In genomic region chr6:10745116-10745515, GRCh38 we compare ENCODE assay signal across 20 cellular contexts. TPM values are rescaled to one million over a fixed set of nuclear protein-coding genes. Genes with fewer than 3 reads are reported as not detected.
A peak's percentile ranks its signal among the peaks of the same experiment; 100 is the strongest.
DNase-seq lines count a peak whose midpoint lies in the region; ATAC-seq and TF ChIP-seq lines count a peak whose summit lies in the region.
"Had no signal": no experiment of that assay in that cellular context is flagged by ENCODE, and none has a peak within 500 bp of the region (broad histone marks: within the 10 kb centered on the region; RNA-seq: fewer than 3 reads in every experiment).

No MANE protein-coding gene starts in this region.

- TF ChIP-seq EP300 in neural cell (conservative IDR thresholded peaks at IDR 0.05; ENCODE audit: poor library complexity, severe bottlenecking): no peak

- H3K79me2 ChIP-seq in neural cell (replicated peaks; ENCODE audit: insufficient read depth, low read length): peaks cover 19% of the 10 kb centered on the region

- H3K4me3 Mint-ChIP-seq in activated CD8-positive, alpha-beta memory T cell treated with anti-CD3 and anti-CD28 coated beads, Interleukin-2, amount 10 ng/mL, durations not matched to agents 7 days and 5 days: no peak overlapping the region
- peak overlapping the region in 4 of 8 donors; percentile 14 to 54 (median 38) for H3K4me3 Mint-ChIP-seq in CD4-positive, alpha-beta memory T cell
- no peak overlapping the region for H3K4me3 Mint-ChIP-seq in WTC11

- H3K9me3 Mint-ChIP-seq in activated CD8-positive, alpha-beta memory T cell treated with anti-CD3 and anti-CD28 coated beads, Interleukin-2, amount 10 ng/mL, durations not matched to agents 7 days and 5 days (ENCODE audit: low read depth): no peaks in the 10 kb centered on the region
- peaks cover 0 to 1% (median 0%) of the 10 kb centered on the region in 8 donors for H3K9me3 Mint-ChIP-seq in CD4-positive, alpha-beta memory T cell
- H3K9me3 Mint-ChIP-seq in WTC11: peaks cover 8% of the 10 kb centered on the region
- H3K9me3 Mint-ChIP-seq: CD8-positive, alpha-beta T cell had no signal

- TF ChIP-seq RAD21 in neural cell (conservative IDR thresholded peaks at IDR 0.05): no peak

- H3K9me2 ChIP-seq in neural cell (ENCODE audit: insufficient read depth, low read length): no peaks in the 10 kb centered on the region

- no peaks in the 10 kb centered on the region for H3K27me3 ChIP-seq in CD4-positive, alpha-beta memory T cell (ENCODE audit: insufficient read depth, low read length)
- H3K27me3 ChIP-seq in neural cell (ENCODE audit: insufficient read depth, low read depth, low read length): no peaks in the 10 kb centered on the region
- H3K27me3 ChIP-seq: BE2C had no signal

- no peak for ATAC-seq in activated CD8-positive, alpha-beta memory T cell treated with anti-CD3 and anti-CD28 coated beads, Interleukin-2, amount 10 ng/mL, durations not matched to agents 7 days and 5 days
- ATAC-seq in WTC11: no peak
- ATAC-seq: CD8-positive, alpha-beta T cell had no signal

- no peaks in the 10 kb centered on the region for H3K27me3 Mint-ChIP-seq in activated CD8-positive, alpha-beta memory T cell treated with anti-CD3 and anti-CD28 coated beads, Interleukin-2, amount 10 ng/mL, durations not matched to agents 7 days and 5 days
- no peaks in the 10 kb centered on the region for H3K27me3 Mint-ChIP-seq in CD4-positive, alpha-beta memory T cell
- no peaks in the 10 kb centered on the region for H3K27me3 Mint-ChIP-seq in WTC11 (ENCODE audit: low read depth)

- no peaks in the 10 kb centered on the region for H3K36me3 ChIP-seq in CD4-positive, alpha-beta memory T cell (ENCODE audit: insufficient read depth, low read length)
- no peaks in the 10 kb centered on the region for H3K36me3 ChIP-seq in neural cell (ENCODE audit: insufficient read depth, low read length)
- H3K36me3 ChIP-seq: BE2C had no signal

- no peaks in the 10 kb centered on the region for H3F3A ChIP-seq in neural cell (ENCODE audit: insufficient read depth, low read length, poor library complexity, severe bottlenecking)

- peak overlapping the region; percentile 37 for H2AFZ ChIP-seq in neural cell (ENCODE audit: low read depth, low read length)

- H4K20me1 ChIP-seq in neural cell (ENCODE audit: insufficient read depth): no peaks in the 10 kb centered on the region

- H3K4me2 ChIP-seq in neural cell (ENCODE audit: low read length): no peak overlapping the region

- TF ChIP-seq CTCF in WTC11 (IDR thresholded peaks at IDR 0.05) (no peak), neural cell (IDR thresholded peaks at IDR 0.05; ENCODE audit: poor library complexity, severe bottlenecking) (no peak)

- POLR2A ChIA-PET in CD4-positive, alpha-beta memory T cell (lab: Charles Lee; ENCODE audit: partially characterized antibody): no interaction called here
- POLR2A ChIA-PET in WTC11 (lab: Charles Lee): no interaction called here

- DNase-seq in activated CD8-positive, alpha-beta memory T cell treated with anti-CD3 and anti-CD28 coated beads, Interleukin-2, amount 10 ng/mL, durations not matched to agents 7 days and 5 days: no peak
- DNase-seq in activated CD8-positive, alpha-beta memory T cell treated with anti-CD3 and anti-CD28 coated beads, Interleukin-2, amount 50 U/mL, for 48 hours: no peak
- DNase-seq in CD4-positive, alpha-beta memory T cell: no peak
- DNase-seq in WTC11 (ENCODE audit: low spot score) (no peak), amniotic stem cell (lab: John Stamatoyannopoulos, UW) (no peak), NCI-H187 (lab: John Stamatoyannopoulos, UW) (no peak), NCI-H187 treated with DMSO at 0.1 percent for 48 hours (lab: John Stamatoyannopoulos, UW) (no peak)
- DNase-seq: BE2C; CD8-positive, alpha-beta T cell; DMS53; GOT3; MM.1S; NCI-H1092; NCI-H1436 treated with DMSO at 0.1 percent for 48 hours; NCI-H2081 treated with DMSO at 0.1 percent for 48 hours; NCI-H446 treated with DMSO at 0.1 percent for 48 hours; NCI-H748 treated with DMSO at 0.1 percent for 48 hours; SHP77 had no signal

- H3K4me1 Mint-ChIP-seq in activated CD8-positive, alpha-beta memory T cell treated with anti-CD3 and anti-CD28 coated beads, Interleukin-2, amount 10 ng/mL, durations not matched to agents 7 days and 5 days: peaks cover 31% of the 10 kb centered on the region
- H3K4me1 Mint-ChIP-seq in CD4-positive, alpha-beta memory T cell: peaks cover 17 to 57% (median 34%) of the 10 kb centered on the region in 4 donors
- H3K4me1 Mint-ChIP-seq in WTC11: peaks cover 41% of the 10 kb centered on the region

- intact Hi-C loops in CD4-positive, alpha-beta memory T cell (cut with micrococcal nuclease): loop anchor here (5.0 kb wide), 1 partner anchor 792 kb away; the partner anchor contains the start of gene TMEM170B

- peaks cover 7% of the 10 kb centered on the region for H3K36me3 Mint-ChIP-seq in activated CD8-positive, alpha-beta memory T cell treated with anti-CD3 and anti-CD28 coated beads, Interleukin-2, amount 10 ng/mL, durations not matched to agents 7 days and 5 days
- peaks cover 4 to 17% of the 10 kb centered on the region in 2 donors for H3K36me3 Mint-ChIP-seq in CD4-positive, alpha-beta memory T cell
- peaks cover 16% of the 10 kb centered on the region for H3K36me3 Mint-ChIP-seq in WTC11

- peaks cover 31% of the 10 kb centered on the region for H3K4me1 ChIP-seq in CD4-positive, alpha-beta memory T cell (ENCODE audit: insufficient read depth, low read length)

- no peak overlapping the region for H3K9ac ChIP-seq in neural cell (ENCODE audit: low read length)

- H3K27ac Mint-ChIP-seq in activated CD8-positive, alpha-beta memory T cell treated with anti-CD3 and anti-CD28 coated beads, Interleukin-2, amount 10 ng/mL, durations not matched to agents 7 days and 5 days: peak overlapping the region; percentile 20
- H3K27ac Mint-ChIP-seq in CD4-positive, alpha-beta memory T cell: peak overlapping the region in 5 of 7 donors; percentile 2 to 96 (median 25)
- H3K27ac Mint-ChIP-seq in WTC11: peak overlapping the region; percentile 93
- H3K27ac Mint-ChIP-seq: CD8-positive, alpha-beta T cell had no signal

- H3K9me3 ChIP-seq in CD4-positive, alpha-beta memory T cell (ENCODE audit: control insufficient read depth in 1 of 2, low read length in 2 of 2): no peaks in the 10 kb centered on the region
- no peaks in the 10 kb centered on the region for H3K9me3 ChIP-seq in neural cell (ENCODE audit: low read length)
- H3K9me3 ChIP-seq: BE2C had no signal

- no peak overlapping the region for H3K27ac ChIP-seq in CD4-positive, alpha-beta memory T cell (ENCODE audit: low read depth, low read length)
- no peak overlapping the region for H3K27ac ChIP-seq in neural cell (ENCODE audit: low read length)

- CTCF ChIA-PET in activated CD8-positive, alpha-beta memory T cell treated with anti-CD3 and anti-CD28 coated beads, Interleukin-2, amount 10 ng/mL, durations not matched to agents 7 days and 5 days (lab: Charles Lee): no interaction called here
- CTCF ChIA-PET in CD4-positive, alpha-beta memory T cell (lab: Charles Lee; ENCODE audit: partially characterized antibody): no interaction called here
- CTCF ChIA-PET in WTC11 (lab: Charles Lee): no interaction called here

- no peak overlapping the region for H3K4me3 ChIP-seq in CD4-positive, alpha-beta memory T cell (ENCODE audit: low read length in 2 of 2)
- H3K4me3 ChIP-seq in neural cell (ENCODE audit: low read length): no peak overlapping the region

TF ChIP-seq in WTC11, 78 proteins besides CTCF, POLR2A, EP300 and RAD21:
- TF ChIP-seq IRF2 (CRISPR knock-in tag; IDR thresholded peaks at IDR 0.05; ENCODE audit: borderline replicate concordance, low read depth) (no peak), ZNF423 (CRISPR knock-in tag; IDR thresholded peaks at IDR 0.05) (no peak), ATF1 (CRISPR knock-in tag; IDR thresholded peaks at IDR 0.05) (no peak)

TF ChIP-seq in neural cell, 6 proteins besides CTCF, POLR2A, EP300 and RAD21 (continues in another document):
- no peak for TF ChIP-seq MXI1 (conservative IDR thresholded peaks at IDR 0.05; ENCODE audit: poor library complexity, severe bottlenecking)
- TF ChIP-seq SMC3 (conservative IDR thresholded peaks at IDR 0.05; ENCODE audit: poor library complexity): no peak
- TF ChIP-seq POLR2AphosphoS5 (IDR thresholded peaks at IDR 0.05): no peak
- no peak for TF ChIP-seq TAF1 (IDR thresholded peaks at IDR 0.05; ENCODE audit: low read depth)

RNA-seq across cellular contexts. Expression of gene TMEM14B, which starts 2.5 kb away (rescaled TPM):
- total RNA-seq in activated CD8-positive, alpha-beta memory T cell treated with anti-CD3 and anti-CD28 coated beads, Interleukin-2, amount 10 ng/mL, durations not matched to agents 7 days and 5 days: 10 to 100 TPM; 71.3 to 82.9 TPM
- 10 to 100 TPM; 76.9 to 80.6 TPM for total RNA-seq in CD4-positive, alpha-beta memory T cell
- polyA plus RNA-seq in CD4-positive, alpha-beta memory T cell: 100 to 1,000 TPM; 174 to 236 TPM
- 72.7 to 82.9 TPM (median 78.0 TPM) in 3 replicates for total RNA-seq in WTC11 (2021)
- 149 and 182 TPM in 2 replicates for polyA plus RNA-seq in neural cell
- polyA minus RNA-seq in neural cell: 62.1 and 65.5 TPM in 2 replicates

RNA-seq across cellular contexts. Expression of gene TMEM14C, which starts 22.2 kb away (rescaled TPM):
- total RNA-seq in activated CD8-positive, alpha-beta memory T cell treated with anti-CD3 and anti-CD28 coated beads, Interleukin-2, amount 10 ng/mL, durations not matched to agents 7 days and 5 days: 10 to 100 TPM; 37.1 to 44.2 TPM
- 10 to 100 TPM; 34.1 to 37.3 TPM for total RNA-seq in CD4-positive, alpha-beta memory T cell
- 100 to 1,000 TPM in 1 of 2 donors, 10 to 100 TPM in 1; 89.9 to 107 TPM for polyA plus RNA-seq in CD4-positive, alpha-beta memory T cell
- total RNA-seq in WTC11 (2021): 103 to 122 TPM (median 119 TPM) in 3 replicates
- 106 and 124 TPM in 2 replicates for polyA plus RNA-seq in neural cell
- polyA minus RNA-seq in neural cell: 40.2 and 48.0 TPM in 2 replicates

RNA-seq across cellular contexts. Expression of gene PAK1IP1, which starts 50.3 kb away (rescaled TPM):
- 10 to 100 TPM; 13.1 to 22.8 TPM for total RNA-seq in activated CD8-positive, alpha-beta memory T cell treated with anti-CD3 and anti-CD28 coated beads, Interleukin-2, amount 10 ng/mL, durations not matched to agents 7 days and 5 days
- total RNA-seq in CD4-positive, alpha-beta memory T cell: 1 to 10 TPM; 7.2 to 7.4 TPM
- polyA plus RNA-seq in CD4-positive, alpha-beta memory T cell: 10 to 100 TPM; 11.6 to 17.1 TPM
- total RNA-seq in WTC11 (2021): 24.8 to 30.4 TPM (median 24.9 TPM) in 3 replicates
- polyA plus RNA-seq in neural cell: 30.4 and 33.1 TPM in 2 replicates
- 21.9 and 22.3 TPM in 2 replicates for polyA minus RNA-seq in neural cell

RNA-seq across cellular contexts. Expression of gene C6orf52, which starts 50.7 kb away (rescaled TPM):
- total RNA-seq in activated CD8-positive, alpha-beta memory T cell treated with anti-CD3 and anti-CD28 coated beads, Interleukin-2, amount 10 ng/mL, durations not matched to agents 7 days and 5 days: 1 to 10 TPM; 2.5 to 2.7 TPM
- 1 to 10 TPM; 1.2 to 1.5 TPM for total RNA-seq in CD4-positive, alpha-beta memory T cell
- 1 to 10 TPM in 1 of 2 donors, not detected in 1; 1.5 TPM for polyA plus RNA-seq in CD4-positive, alpha-beta memory T cell
- 0.42 to 1.8 TPM (median 0.50 TPM) in 3 replicates for total RNA-seq in WTC11 (2021)
- 5.7 and 9.4 TPM in 2 replicates for polyA plus RNA-seq in neural cell
- not detected in 2 replicates for polyA minus RNA-seq in neural cell
- total RNA-seq: CD8-positive, alpha-beta T cell; LHCN-M2 had no signal

Comparison
In these comparisons a context has a peak if more than half of its experiments do, and no peak if none do; other contexts are left out.
1. H3K27ac Mint-ChIP-seq: peak in every context shown above with its lines; median percentile 93 in WTC11; 25 in CD4-positive, alpha-beta memory T cell; 20 in activated CD8-positive, alpha-beta memory T cell treated with anti-CD3 and anti-CD28 coated beads, Interleukin-2, amount 10 ng/mL, durations not matched to agents 7 days and 5 days.